Comparison of ENCODE assay signal across 31 cellular contexts in the genomic region with DNA sequence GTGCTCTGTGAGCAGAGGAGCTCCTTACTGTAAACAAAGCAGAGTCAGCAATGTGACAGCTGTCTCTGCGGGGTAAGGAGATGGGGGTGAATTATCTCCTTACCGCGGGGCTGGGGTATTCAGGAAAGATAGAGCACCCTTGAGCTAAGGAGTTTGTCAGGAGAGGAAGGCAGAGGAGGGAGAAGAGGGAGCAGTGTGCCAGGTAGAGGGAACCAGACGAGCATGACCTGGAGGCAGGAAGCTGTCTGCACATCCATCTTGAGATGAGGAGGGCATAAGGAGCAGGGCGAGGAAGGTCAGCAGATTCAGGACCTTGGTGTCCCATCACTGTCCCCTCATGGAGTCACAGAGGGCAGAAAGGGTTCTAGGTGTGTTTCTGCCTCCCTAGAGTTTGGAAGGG. TPM values are rescaled to one million over a fixed set of nuclear protein-coding genes. Genes with fewer than 3 reads are reported as not detected.
"Had no signal": no experiment of that assay in that cellular context is flagged by ENCODE, and none has a peak within 500 bp of the region (broad histone marks: within the 10 kb centered on the region; RNA-seq: fewer than 3 reads in every experiment).

No MANE protein-coding gene starts in this region.

- ATAC-seq: heart left ventricle; left colon; left lung; lower lobe of right lung; pancreas; psoas muscle; stimulated activated naive B cell treated with anti-CD40 and anti-IgM and Interleukin-4, amounts not matched to agents 10 μg/mL and 1 μg/mL and 100 μg/mL, for 72 hours had no signal

- H3K27ac ChIP-seq: heart left ventricle, left lung, lower lobe of right lung, pancreas, psoas muscle, right lobe of liver, stomach, testis, thyroid gland, transverse colon, upper lobe of left lung had no signal

- H3K4me2 ChIP-seq: smooth muscle cell had no signal

- H3K4me3 Mint-ChIP-seq: immature natural killer cell; natural killer cell; stimulated activated naive B cell treated with anti-CD40 and anti-IgM and Interleukin-4, amounts not matched to agents 10 μg/mL and 1 μg/mL and 100 μg/mL, for 72 hours had no signal

- H3K27me3 ChIP-seq: left lung, pancreas, right lobe of liver, testis, thyroid gland, transverse colon, upper lobe of left lung had no signal

- H3K4me1 Mint-ChIP-seq: immature natural killer cell; natural killer cell; stimulated activated naive B cell treated with anti-CD40 and anti-IgM and Interleukin-4, amounts not matched to agents 10 μg/mL and 1 μg/mL and 100 μg/mL, for 72 hours had no signal

- H3K9me3 Mint-ChIP-seq: natural killer cell had no signal

- H3K4me1 ChIP-seq: heart left ventricle, left lung, lower lobe of right lung, pancreas, psoas muscle, right lobe of liver, stomach, testis, thyroid gland, transverse colon, upper lobe of left lung had no signal

- H3K36me3 ChIP-seq: heart left ventricle, left lung, lower lobe of right lung, pancreas, right lobe of liver, stomach, thyroid gland, transverse colon, upper lobe of left lung had no signal

- FAIRE-seq: islet of Langerhans, pancreas, urothelium cell line had no signal

- DNase-seq: heart left ventricle; hypothalamus; immature natural killer cell; left colon; left lung; lower lobe of right lung; mammary epithelial cell; mesenchymal stem cell; natural killer cell; pancreas; psoas muscle; stimulated activated CD4-positive, alpha-beta T cell treated with anti-CD3 and anti-CD28 coated beads, Interleukin-1b, Interleukin-23, amount 100 ng/mL, for 48 hours; stimulated activated CD4-positive, alpha-beta T cell treated with anti-CD3 and anti-CD28 coated beads, Interleukin-2, amount 100 ng/mL, for 48 hours; stimulated activated CD4-positive, alpha-beta T cell treated with anti-CD3 and anti-CD28 coated beads, Interleukin-4, amount 100 ng/mL, for 4 hours; stimulated activated CD8-positive, alpha-beta memory T cell treated with anti-CD3 and anti-CD28 coated beads, Interleukin-4, amount 100 ng/mL, for 48 hours; stimulated activated naive B cell treated with anti-CD40 and anti-IgM and Interleukin-4, amounts not matched to agents 10 μg/mL and 1 μg/mL and 100 μg/mL, for 72 hours; stimulated activated naive CD8-positive, alpha-beta T cell treated with anti-CD3 and anti-CD28 coated beads, Interleukin-15, Interleukin-2, amounts not matched to agents 100 U/mL and 50 U/mL, for 24 hours; stomach; testis; thyroid gland; transverse colon; upper lobe of left lung had no signal

- H3K36me3 Mint-ChIP-seq: immature natural killer cell; natural killer cell; stimulated activated naive B cell treated with anti-CD40 and anti-IgM and Interleukin-4, amounts not matched to agents 10 μg/mL and 1 μg/mL and 100 μg/mL, for 72 hours had no signal

- H3K9me3 ChIP-seq: left lung, lower lobe of right lung, pancreas, right lobe of liver, testis, thyroid gland, transverse colon, upper lobe of left lung had no signal

- H3K27ac Mint-ChIP-seq: immature natural killer cell; natural killer cell; stimulated activated naive B cell treated with anti-CD40 and anti-IgM and Interleukin-4, amounts not matched to agents 10 μg/mL and 1 μg/mL and 100 μg/mL, for 72 hours had no signal

- H3K4me3 ChIP-seq: heart left ventricle, left lung, lower lobe of right lung, pancreas, psoas muscle, right lobe of liver, smooth muscle cell, stomach, testis, thyroid gland, transverse colon, upper lobe of left lung had no signal

RNA-seq across cellular contexts. Expression of a gene that starts 32.5 kb away (rescaled TPM):
- total RNA-seq: heart left ventricle, left colon, left lung, liver, lower lobe of right lung, mammary epithelial cell, mucosa of gallbladder, natural killer cell, omental fat pad, pancreas, posterior vena cava, psoas muscle, right lobe of liver, skeletal muscle tissue, smooth muscle cell, stomach, thyroid gland, transverse colon, upper lobe of left lung had no signal
- polyA plus RNA-seq: heart left ventricle, immature natural killer cell, liver, mammary epithelial cell, pancreas, smooth muscle cell, stomach had no signal
